12 cellular contexts compared by ENCODE assay signal in the genomic region with DNA sequence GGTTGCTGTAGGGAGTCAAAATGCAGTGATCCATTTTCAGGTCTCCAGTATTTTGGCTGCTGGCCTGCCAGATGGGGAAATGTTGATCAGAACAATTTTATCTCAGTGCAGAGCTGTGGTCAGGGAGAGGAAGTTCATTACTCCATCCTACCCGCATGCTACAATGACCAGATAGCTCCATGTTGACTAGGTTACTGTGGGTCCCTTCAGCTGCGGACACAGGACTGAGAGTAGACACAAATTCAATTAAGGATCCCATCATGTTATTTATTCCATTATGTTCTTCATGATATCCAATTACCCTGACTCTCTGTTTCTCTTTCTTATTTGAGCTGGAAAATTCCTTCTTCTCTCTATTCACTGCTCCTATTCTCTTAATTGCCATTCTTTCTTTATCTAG. TPM values are rescaled to one million over a fixed set of nuclear protein-coding genes. Genes with fewer than 3 reads are reported as not detected.
DNase-seq lines count a peak whose midpoint lies in the region; ATAC-seq and TF ChIP-seq lines count a peak whose summit lies in the region.
"Had no signal": no experiment of that assay in that cellular context is flagged by ENCODE, and none has a peak within 500 bp of the region (broad histone marks: within the 10 kb centered on the region; RNA-seq: fewer than 3 reads in every experiment).

No MANE protein-coding gene starts in this region.

- no peaks in the 10 kb centered on the region for H3K36me3 ChIP-seq in parathyroid adenoma (ENCODE audit: control insufficient read depth, insufficient read depth, low read length)

- H3K4me1 ChIP-seq in parathyroid adenoma: no peaks in the 10 kb centered on the region

- H2AFZ ChIP-seq in parathyroid adenoma: no peak overlapping the region

- H3K4me3 ChIP-seq in fibroblast of pulmonary artery (replicated peaks; ENCODE audit: low read depth, low read length) (no peak overlapping the region), parathyroid adenoma (ENCODE audit: low read depth, low read length) (peak overlapping the region; percentile 9)

- H3K79me2 ChIP-seq in parathyroid adenoma: no peaks in the 10 kb centered on the region

- H3K27me3 ChIP-seq in parathyroid adenoma (ENCODE audit: control insufficient read depth, insufficient read depth, low read length): no peaks in the 10 kb centered on the region

- peak; percentile 51 for DNase-seq in GF-D8 (lab: John Stamatoyannopoulos, UW)
- DNase-seq in SK-N-DZ (ENCODE audit: low spot score): peak; percentile 67
- DNase-seq in fibroblast of pulmonary artery (ENCODE audit: low read depth): peak; percentile 67
- DNase-seq in UCSD-AML1 (lab: John Stamatoyannopoulos, UW; ENCODE audit: unreplicated experiment): no peak
- DNase-seq in middle frontal gyrus (ENCODE audit: extremely low spot score, low spot score): no peak
- DNase-seq in foreskin melanocyte: no peak
- DNase-seq: erythroblast, GDM1, NCI-H524, T-helper 1 cell had no signal

- no peak for ATAC-seq in HG03108 (IDR thresholded peaks at IDR 0.05; ENCODE audit: unreplicated experiment)

- TF ChIP-seq CTCF in fibroblast of pulmonary artery (IDR thresholded peaks at IDR 0.05; ENCODE audit: low read length, missing control alignments): no peak
- TF ChIP-seq CTCF in parathyroid adenoma (IDR thresholded peaks at IDR 0.05): no peak

- no peaks in the 10 kb centered on the region for H3K9me3 ChIP-seq in parathyroid adenoma (ENCODE audit: control insufficient read depth, low read length)

- H3K27ac ChIP-seq in parathyroid adenoma: no peak overlapping the region

- peak overlapping the region; percentile 45 for H3K4me2 ChIP-seq in parathyroid adenoma (ENCODE audit: low read length)

- H3K9ac ChIP-seq in parathyroid adenoma: no peak overlapping the region

RNA-seq across cellular contexts. Expression of gene SYNPO2, which starts 16.3 kb away (rescaled TPM):
- 6.0 TPM in 2 replicates for polyA plus RNA-seq in SK-N-DZ (2014; cell fraction: cytosol; rRNA removed)
- polyA plus RNA-seq in SK-N-DZ (2014; cell fraction: nucleus; rRNA removed): 4.6 and 5.4 TPM in 2 replicates

Comparison
In these comparisons a context has a peak if more than half of its experiments do, and no peak if none do; other contexts are left out.
1. DNase-seq: peak in GF-D8 (single experiment), SK-N-DZ (single experiment) and fibroblast of pulmonary artery (single experiment); none in UCSD-AML1 (single experiment), middle frontal gyrus (single experiment) and foreskin melanocyte (single experiment).